ENCODE assay signal across 11 cellular contexts in the genomic region with DNA sequence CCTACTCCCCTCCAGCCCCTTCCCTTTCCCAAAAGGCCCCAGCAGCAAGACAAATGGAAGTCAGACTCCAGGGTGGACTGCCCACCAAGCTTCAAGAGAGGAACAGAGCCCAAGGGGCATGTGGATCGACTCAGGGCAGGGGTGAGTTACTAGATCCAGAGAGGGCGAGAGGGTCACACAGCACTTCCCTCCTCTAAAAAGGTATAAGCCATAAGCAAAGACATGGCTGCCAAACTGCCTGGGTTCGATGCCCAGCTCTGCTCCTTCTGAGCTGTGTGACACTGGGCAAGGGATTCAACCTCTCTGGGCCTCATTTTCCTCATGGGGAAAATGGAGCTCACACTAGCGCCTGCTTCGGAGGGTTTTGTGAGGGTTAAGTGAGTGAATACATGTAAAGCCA. TPM values are rescaled to one million over a fixed set of nuclear protein-coding genes. Genes with fewer than 3 reads are reported as not detected.
DNase-seq lines count a peak whose midpoint lies in the region; ATAC-seq and TF ChIP-seq lines count a peak whose summit lies in the region.
"Had no signal": no experiment of that assay in that cellular context is flagged by ENCODE, and none has a peak within 500 bp of the region (broad histone marks: within the 10 kb centered on the region; RNA-seq: fewer than 3 reads in every experiment).

No MANE protein-coding gene starts in this region.

- intact Hi-C loops in MCF 10A (cut with micrococcal nuclease), result no loop called here
- intact Hi-C loops in mammary epithelial cell (cut with micrococcal nuclease), result no loop called here
- intact Hi-C loops in esophagus squamous epithelium (cut with DNase I), result loop anchor here (5.0 kb wide), 1 partner anchor 75 kb away; no protein-coding TSS in a partner anchor
- intact Hi-C loops in uterus (cut with DNase I; ENCODE audit: low total_unique reads), result loop anchor here (2.0 kb wide), 1 partner anchor 68 kb away; no protein-coding TSS in a partner anchor

- no peak overlapping the region for H3K27ac ChIP-seq in mammary epithelial cell (ENCODE audit: insufficient read depth, low read depth, low read length)
- H3K27ac ChIP-seq in esophagus squamous epithelium, result peak overlapping the region; percentile 61 to 92 (median 84)
- peak overlapping the region; percentile 92 for H3K27ac ChIP-seq in uterus

- H3K27me3 Mint-ChIP-seq in MCF 10A (ENCODE audit: insufficient read depth, unreplicated experiment), result no peaks in the 10 kb centered on the region
- no peaks in the 10 kb centered on the region for H3K27me3 Mint-ChIP-seq in osteocyte (ENCODE audit: unreplicated experiment)
- H3K27me3 Mint-ChIP-seq in T-helper 17 cell, result peaks cover 26% of the 10 kb centered on the region

- H3K36me3 ChIP-seq in mammary epithelial cell (ENCODE audit: insufficient read depth, low read length) (no peaks in the 10 kb centered on the region), esophagus squamous epithelium (no peaks in the 10 kb centered on the region), uterus (no peaks in the 10 kb centered on the region)

- TF ChIP-seq CTCF in MCF 10A (IDR thresholded peaks at IDR 0.05; ENCODE audit: unreplicated experiment) (no peak), mammary epithelial cell (conservative IDR thresholded peaks at IDR 0.05 in 1 of 2, IDR thresholded peaks at IDR 0.05 in 1 of 2; ENCODE audit: extremely low read depth in 1 of 2, insufficient read depth in 1 of 2, low read depth in 1 of 2, low read length in 2 of 2) (no peak), esophagus squamous epithelium (IDR thresholded peaks at IDR 0.05) (no peak), osteocyte (IDR thresholded peaks at IDR 0.05) (no peak), uterus (IDR thresholded peaks at IDR 0.05) (no peak)

- H3K27me3 ChIP-seq in mammary epithelial cell (ENCODE audit: insufficient read depth, low read length), result no peaks in the 10 kb centered on the region
- H3K27me3 ChIP-seq in esophagus squamous epithelium, result peaks cover 0 to 24% (median 0%) of the 10 kb centered on the region in 4 donors
- no peaks in the 10 kb centered on the region for H3K27me3 ChIP-seq in uterus

- H2AFZ ChIP-seq in mammary epithelial cell (ENCODE audit: low read depth, low read length), result no peak overlapping the region

- peak overlapping the region; percentile 57 for H3K27ac Mint-ChIP-seq in MCF 10A (ENCODE audit: low read depth, unreplicated experiment)
- peak overlapping the region; percentile 85 for H3K27ac Mint-ChIP-seq in osteocyte (ENCODE audit: unreplicated experiment)
- no peak overlapping the region for H3K27ac Mint-ChIP-seq in T-helper 17 cell

- H3K9me3 ChIP-seq in mammary epithelial cell (replicated peaks; ENCODE audit: insufficient read depth, low read length) (no peaks in the 10 kb centered on the region), esophagus squamous epithelium (no peaks in the 10 kb centered on the region), uterus (no peaks in the 10 kb centered on the region), T-helper 17 cell (ENCODE audit: control insufficient read depth, low read length, poor library complexity, severe bottlenecking) (no peaks in the 10 kb centered on the region)

- dilution Hi-C loops in mammary epithelial cell (cut with HindIII; ENCODE audit: low sequenced_read_pairs), result loop anchor here (5.0 kb wide), 2 partner anchors 35 to 65 kb away; a partner anchor contains a TSS

- H3K36me3 Mint-ChIP-seq in MCF 10A (ENCODE audit: insufficient read depth, unreplicated experiment) (no peaks in the 10 kb centered on the region), osteocyte (ENCODE audit: unreplicated experiment) (no peaks in the 10 kb centered on the region), T-helper 17 cell (ENCODE audit: low read depth) (peaks cover 2% of the 10 kb centered on the region)

- WGBS in mammary epithelial cell (ENCODE audit: low coverage, missing lambda C conversion rate), result 71% methylated on average over 5 of the region's 5 CpGs
- 68 to 86% methylated on average over 5 of the region's 5 CpGs for WGBS in esophagus squamous epithelium, 2 donors

- POLR2A ChIA-PET in MCF 10A (lab: Yijun Ruan, JAX), result interaction anchor here (1.1 to 1.4 kb wide), 3 partner anchors 12 to 69 kb away, joined by 3 to 9 read pairs (median 8); a partner anchor contains a TSS

- in situ Hi-C loops in mammary epithelial cell (cut with MboI; ENCODE audit: low sequenced_read_pairs in 2 of 2), result no loop called here

- CTCF ChIA-PET in MCF 10A (lab: Yijun Ruan, JAX) (interaction anchor here (0.6 to 2.2 kb wide), 4 partner anchors 9 to 350 kb away, joined by 3 to 8 read pairs (median 4); no protein-coding TSS in a partner anchor), mammary epithelial cell (lab: Charles Lee; ENCODE audit: low non-redundant PET) (no interaction called here)

- H4K20me1 ChIP-seq in mammary epithelial cell (ENCODE audit: insufficient read depth, low read length), result no peaks in the 10 kb centered on the region

- ATAC-seq in T-helper 17 cell, result no peak
- no peak for ATAC-seq in HG03521 (IDR thresholded peaks at IDR 0.05; ENCODE audit: unreplicated experiment)

- H3K9ac ChIP-seq in mammary epithelial cell (ENCODE audit: insufficient read depth, low read length), result no peak overlapping the region

- H3K4me1 ChIP-seq in mammary epithelial cell (ENCODE audit: insufficient read depth, low read length) (peaks cover 33% of the 10 kb centered on the region), esophagus squamous epithelium (peaks cover 9 to 67% (median 20%) of the 10 kb centered on the region in 3 donors), uterus (peaks cover 0 to 9% of the 10 kb centered on the region in 2 donors)

- H3K9me3 Mint-ChIP-seq in MCF 10A (ENCODE audit: unreplicated experiment) (no peaks in the 10 kb centered on the region), osteocyte (ENCODE audit: unreplicated experiment) (no peaks in the 10 kb centered on the region)

- no peaks in the 10 kb centered on the region for H3K79me2 ChIP-seq in mammary epithelial cell (ENCODE audit: insufficient read depth, low read length)

- H3K4me3 Mint-ChIP-seq in MCF 10A (ENCODE audit: unreplicated experiment) (no peak overlapping the region), osteocyte (ENCODE audit: unreplicated experiment) (peak overlapping the region; percentile 32), T-helper 17 cell (no peak overlapping the region)

- no peak overlapping the region for H3K4me2 ChIP-seq in mammary epithelial cell (ENCODE audit: insufficient read depth, low read depth, low read length)

- DNase-seq in MCF 10A (ENCODE audit: unreplicated experiment) (no peak), mammary epithelial cell (no peak), esophagus squamous epithelium (lab: John Stamatoyannopoulos, UW) (no peak), osteocyte (ENCODE audit: extremely low spot score, unreplicated experiment) (no peak), uterus (no peak), NCI-H774 (lab: John Stamatoyannopoulos, UW) (no peak), T-helper 17 cell (no peak)
- DNase-seq: ACHN, DMS79 treated with DMSO at 0.1 percent for 48 hours, NCI-H1417 had no signal

- H3K4me1 Mint-ChIP-seq in MCF 10A (ENCODE audit: insufficient read depth, unreplicated experiment) (peaks cover 11% of the 10 kb centered on the region), osteocyte (ENCODE audit: unreplicated experiment) (peaks cover 52% of the 10 kb centered on the region), T-helper 17 cell (peaks cover 6% of the 10 kb centered on the region)

- H3K4me3 ChIP-seq in mammary epithelial cell (replicated peaks in 1 of 3; ENCODE audit: insufficient read depth in 1 of 3, low read depth in 2 of 3, low read length in 3 of 3), result no peak overlapping the region
- peak overlapping the region; percentile 13 to 69 (median 43) for H3K4me3 ChIP-seq in esophagus squamous epithelium
- peak overlapping the region; percentile 23 to 35 for H3K4me3 ChIP-seq in uterus

- no peak for TF ChIP-seq POLR2A in esophagus squamous epithelium (IDR thresholded peaks at IDR 0.05)
- no peak for TF ChIP-seq POLR2A in uterus (IDR thresholded peaks at IDR 0.05)

- BruUV-seq in MCF 10A (replicated peaks; lab: Mats Ljungman, UMichigan), result no TSS peak
- BruUV-seq in mammary epithelial cell (replicated peaks; lab: Mats Ljungman, UMichigan), result no TSS peak

RNA-seq across cellular contexts. Expression of a gene that starts 3.8 kb away (rescaled TPM):
- not detected in 2 replicates for total RNA-seq in MCF 10A (2022)
- 10 to 100 TPM in 1 of 2 donors, 1 to 10 TPM in 1; 4.2 to 10.2 TPM for total RNA-seq in mammary epithelial cell
- polyA plus RNA-seq in mammary epithelial cell, result 3.4 TPM
- not detected for polyA minus RNA-seq in mammary epithelial cell
- total RNA-seq in esophagus squamous epithelium, result 100 to 1,000 TPM in 1 of 4 donors, 10 to 100 TPM in 2, 1 to 10 TPM in 1; 1.1 to 101 (median 26.3) TPM
- total RNA-seq in osteocyte, result 45.1 TPM in 2 replicates
- 100 to 1,000 TPM in 3 of 4 donors, 1 to 10 TPM in 1; 9.3 to 225 (median 172) TPM for total RNA-seq in uterus
- total RNA-seq in T-helper 17 cell, result 1 to 10 TPM in 1 of 2 donors, under 1 TPM in 1; 0.90 to 6.7 TPM

RNA-seq across cellular contexts. Expression of a gene that starts 12.0 kb away (rescaled TPM):
- 277 and 333 TPM in 2 replicates for total RNA-seq in MCF 10A (2022)
- 100 to 1,000 TPM; 775 to 871 TPM for total RNA-seq in mammary epithelial cell
- polyA plus RNA-seq in mammary epithelial cell, result 333 TPM
- polyA minus RNA-seq in mammary epithelial cell, result 334 TPM
- total RNA-seq in esophagus squamous epithelium, result 100 to 1,000 TPM; 345 to 663 (median 433) TPM
- 29.5 and 30.4 TPM in 2 replicates for total RNA-seq in osteocyte
- total RNA-seq in uterus, result 10 to 100 TPM; 11.8 to 72.8 (median 29.4) TPM
- total RNA-seq in T-helper 17 cell, result 10 to 100 TPM; 32.2 to 49.1 TPM

RNA-seq across cellular contexts. Expression of a gene that starts 28.4 kb away (rescaled TPM):
- 1.0 and 1.2 TPM in 2 replicates for total RNA-seq in MCF 10A (2022)
- total RNA-seq in mammary epithelial cell, result 1 to 10 TPM; 3.0 to 6.2 TPM
- 1.6 TPM for polyA plus RNA-seq in mammary epithelial cell
- not detected for polyA minus RNA-seq in mammary epithelial cell
- 1 to 10 TPM in 1 of 4 donors, under 1 TPM in 1, not detected in 2; 0.44 to 2.5 TPM for total RNA-seq in esophagus squamous epithelium
- 0.63 and 2.2 TPM in 2 replicates for total RNA-seq in osteocyte
- 1 to 10 TPM in 1 of 4 donors, under 1 TPM in 1, not detected in 2; 0.85 to 4.2 TPM for total RNA-seq in uterus
- not detected for total RNA-seq in T-helper 17 cell

RNA-seq across cellular contexts. Expression of a gene that starts 51.7 kb away (rescaled TPM):
- total RNA-seq in MCF 10A (2022) (343 and 381 TPM in 2 replicates), mammary epithelial cell (100 to 1,000 TPM in 1 of 2 donors, 10 to 100 TPM in 1; 39.7 to 162 TPM), esophagus squamous epithelium (100 to 1,000 TPM; 354 to 843 (median 469) TPM), osteocyte (not detected in 2 replicates), uterus (10 to 100 TPM in 1 of 4 donors, 1 to 10 TPM in 2, not detected in 1; 2.9 to 15.3 (median 4.1) TPM), T-helper 17 cell (10 to 100 TPM in 1 of 2 donors, under 1 TPM in 1; 0.94 to 11.8 TPM)
- polyA plus RNA-seq in mammary epithelial cell, result 445 TPM
- polyA minus RNA-seq in mammary epithelial cell, result 5.5 TPM

Comparison
In these comparisons a context has a peak if more than half of its experiments do, and no peak if none do; other contexts are left out.
1. H3K4me3 ChIP-seq: peak in esophagus squamous epithelium (4 of 4) and uterus (2 of 2); none in mammary epithelial cell (0 of 3).
2. intact Hi-C loops: an anchor here in esophagus squamous epithelium (5.0 kb wide) and uterus (2.0 kb wide); none called in MCF 10A and mammary epithelial cell.